Comparison of ENCODE assay signal across 30 cellular contexts in the genomic region with DNA sequence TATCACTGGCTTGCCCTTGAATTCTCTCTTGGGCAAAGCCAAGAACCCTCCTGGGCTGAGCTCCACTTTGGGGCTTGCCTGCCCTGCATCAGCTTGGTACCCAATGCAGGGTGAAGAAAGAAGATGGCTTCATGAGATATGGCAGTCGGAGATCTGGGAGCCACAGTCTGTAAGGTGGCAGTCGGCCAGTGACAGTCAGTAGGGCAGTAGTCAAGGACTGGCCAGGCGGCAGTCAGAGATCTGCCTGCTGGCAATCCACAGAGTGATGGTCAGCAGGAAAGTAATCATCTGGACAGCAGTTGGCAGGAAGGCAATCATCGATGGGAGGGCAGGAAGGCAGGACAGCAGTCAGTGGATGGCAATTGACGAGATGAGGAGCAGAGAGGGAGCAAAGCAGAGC. TPM values are rescaled to one million over a fixed set of nuclear protein-coding genes. Genes with fewer than 3 reads are reported as not detected.
"Had no signal": no experiment of that assay in that cellular context is flagged by ENCODE, and none has a peak within 500 bp of the region (broad histone marks: within the 10 kb centered on the region; RNA-seq: fewer than 3 reads in every experiment).

No MANE protein-coding gene starts in this region.

- H3K4me1 Mint-ChIP-seq: activated CD4-positive, alpha-beta memory T cell treated with anti-CD3 and anti-CD28 coated beads, Interleukin-2, amount 10 ng/mL, durations not matched to agents 7 days and 5 days; activated CD4-positive, alpha-beta T cell treated with anti-CD3 and anti-CD28 coated beads, Interleukin-2, amount 10 ng/mL, durations not matched to agents 7 days and 5 days; activated T-helper 17 cell treated with anti-CD3 and anti-CD28 coated beads, Interleukin-2, amount 50 U/mL, for 72 hours; central memory CD8-positive, alpha-beta T cell; naive B cell; nephron progenitor cell; WTC11 had no signal

- H3K27me3 ChIP-seq: colonic mucosa, pancreas had no signal

- DNase-seq: activated CD4-positive, alpha-beta memory T cell treated with anti-CD3 and anti-CD28 coated beads, Interleukin-2, amount 10 ng/mL, durations not matched to agents 7 days and 5 days; activated CD4-positive, alpha-beta T cell treated with anti-CD3 and anti-CD28 coated beads for 1 hour; activated CD4-positive, alpha-beta T cell treated with anti-CD3 and anti-CD28 coated beads, Interleukin-2, amount 10 ng/mL, durations not matched to agents 7 days and 5 days; activated naive CD4-positive, alpha-beta T cell; activated T-cell treated with anti-CD3 and anti-CD28 coated beads, Interleukin-2, amount 50 U/mL, for 4 hours; anterior cingulate cortex; colonic mucosa; effector memory CD4-positive, alpha-beta T cell; hippocampal formation; left cardiac atrium; mammary epithelial cell; naive B cell; pancreas; psoas muscle; stimulated activated CD4-positive, alpha-beta T cell treated with anti-CD3 and anti-CD28 coated beads, Interleukin-1b, Interleukin-23, amount 100 ng/mL, for 48 hours; stimulated activated CD4-positive, alpha-beta T cell treated with anti-CD3 and anti-CD28 coated beads, Interleukin-4, amount 100 ng/mL, for 4 hours; stimulated activated CD8-positive, alpha-beta memory T cell treated with anti-CD3 and anti-CD28 coated beads, Interleukin-4, amount 100 ng/mL, for 48 hours; stimulated activated naive CD4-positive, alpha-beta T cell; T-helper 2 cell had no signal

- FAIRE-seq: bronchial epithelial cell, keratinocyte, pancreas had no signal

- H3K9me3 Mint-ChIP-seq: activated CD4-positive, alpha-beta memory T cell treated with anti-CD3 and anti-CD28 coated beads, Interleukin-2, amount 10 ng/mL, durations not matched to agents 7 days and 5 days; activated CD4-positive, alpha-beta T cell treated with anti-CD3 and anti-CD28 coated beads, Interleukin-2, amount 10 ng/mL, durations not matched to agents 7 days and 5 days; activated naive CD4-positive, alpha-beta T cell treated with anti-CD3 and anti-CD28 coated beads, Interleukin-2, amount 50 U/mL, for 72 hours; activated T-cell treated with anti-CD3 and anti-CD28 coated beads, Interleukin-2, amount 50 U/mL, for 4 hours; activated T-helper 17 cell treated with anti-CD3 and anti-CD28 coated beads, Interleukin-2, amount 50 U/mL, for 72 hours; central memory CD8-positive, alpha-beta T cell; naive B cell; nephron progenitor cell; WTC11 had no signal

- H3K36me3 ChIP-seq: colonic mucosa, pancreas, suprapubic skin, tibial nerve had no signal

- ATAC-seq: activated naive CD4-positive, alpha-beta T cell treated with anti-CD3 and anti-CD28 coated beads, Interleukin-2, amount 50 U/mL, for 72 hours; activated T-helper 17 cell treated with anti-CD3 and anti-CD28 coated beads, Interleukin-2, amount 50 U/mL, for 72 hours; left cardiac atrium; pancreas; psoas muscle had no signal

- H3K4me2 ChIP-seq: smooth muscle cell had no signal

- H3K4me1 ChIP-seq: colonic mucosa, pancreas, psoas muscle, suprapubic skin, tibial nerve had no signal

- H3K36me3 Mint-ChIP-seq: activated naive CD4-positive, alpha-beta T cell treated with anti-CD3 and anti-CD28 coated beads, Interleukin-2, amount 50 U/mL, for 72 hours; naive B cell; WTC11 had no signal

- H3K9me3 ChIP-seq: colonic mucosa, pancreas, psoas muscle, suprapubic skin, tibial nerve had no signal

- H3K4me3 Mint-ChIP-seq: activated CD4-positive, alpha-beta memory T cell treated with anti-CD3 and anti-CD28 coated beads, Interleukin-2, amount 10 ng/mL, durations not matched to agents 7 days and 5 days; activated CD4-positive, alpha-beta T cell treated with anti-CD3 and anti-CD28 coated beads, Interleukin-2, amount 10 ng/mL, durations not matched to agents 7 days and 5 days; activated T-cell treated with anti-CD3 and anti-CD28 coated beads, Interleukin-2, amount 50 U/mL, for 4 hours; activated T-helper 17 cell treated with anti-CD3 and anti-CD28 coated beads, Interleukin-2, amount 50 U/mL, for 72 hours; central memory CD8-positive, alpha-beta T cell; nephron progenitor cell; WTC11 had no signal

- H3K4me3 ChIP-seq: colonic mucosa, pancreas, psoas muscle, smooth muscle cell, suprapubic skin, tibial nerve had no signal

- H3K27ac Mint-ChIP-seq: activated CD4-positive, alpha-beta memory T cell treated with anti-CD3 and anti-CD28 coated beads, Interleukin-2, amount 10 ng/mL, durations not matched to agents 7 days and 5 days; activated CD4-positive, alpha-beta T cell treated with anti-CD3 and anti-CD28 coated beads, Interleukin-2, amount 10 ng/mL, durations not matched to agents 7 days and 5 days; activated naive CD4-positive, alpha-beta T cell treated with anti-CD3 and anti-CD28 coated beads, Interleukin-2, amount 50 U/mL, for 72 hours; activated T-helper 17 cell treated with anti-CD3 and anti-CD28 coated beads, Interleukin-2, amount 50 U/mL, for 72 hours; naive B cell; nephron progenitor cell; WTC11 had no signal

- H3K27ac ChIP-seq: colonic mucosa, pancreas, psoas muscle, suprapubic skin, tibial nerve had no signal

RNA-seq across cellular contexts. Expression of gene CNNM1, which starts 32.6 kb away (rescaled TPM):
- total RNA-seq: bronchial epithelial cell, dermis microvascular lymphatic vessel endothelial cell, psoas muscle had no signal
- polyA plus RNA-seq: smooth muscle cell had no signal
